19 cellular contexts compared by ENCODE assay signal in the genomic region with DNA sequence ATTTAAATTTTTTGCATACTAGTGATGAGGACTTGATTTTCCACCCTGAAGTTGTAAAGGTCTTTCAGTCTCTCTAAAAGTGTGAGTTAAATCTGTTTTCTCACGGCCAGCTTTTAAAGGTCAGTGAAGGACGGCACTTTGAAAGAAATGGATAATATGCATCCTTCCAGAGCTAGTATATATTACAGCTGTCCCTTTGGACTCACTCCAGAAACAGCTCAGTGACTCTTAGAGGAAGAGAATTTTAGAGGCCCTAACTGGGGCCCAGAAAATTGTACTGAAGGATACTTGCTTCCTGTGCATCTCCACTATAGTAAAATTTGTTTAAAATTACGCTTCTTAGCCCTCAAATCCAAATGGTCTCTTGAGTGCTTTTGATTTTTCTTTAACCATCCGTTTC. TPM values are rescaled to one million over a fixed set of nuclear protein-coding genes. Genes with fewer than 3 reads are reported as not detected.
DNase-seq lines count a peak whose midpoint lies in the region; ATAC-seq and TF ChIP-seq lines count a peak whose summit lies in the region.
"Had no signal": no experiment of that assay in that cellular context is flagged by ENCODE, and none has a peak within 500 bp of the region (broad histone marks: within the 10 kb centered on the region; RNA-seq: fewer than 3 reads in every experiment).

No MANE protein-coding gene starts in this region.

- H3K4me1 Mint-ChIP-seq in activated CD8-positive, alpha-beta T cell treated with anti-CD3 and anti-CD28 coated beads, Interleukin-2, amount 10 ng/mL, durations not matched to agents 7 days and 5 days (ENCODE audit: low read depth) = no peaks in the 10 kb centered on the region

- peaks cover 6% of the 10 kb centered on the region for H3K36me3 Mint-ChIP-seq in activated CD8-positive, alpha-beta T cell treated with anti-CD3 and anti-CD28 coated beads, Interleukin-2, amount 10 ng/mL, durations not matched to agents 7 days and 5 days (ENCODE audit: low read depth)

- H3K4me3 Mint-ChIP-seq in activated CD8-positive, alpha-beta T cell treated with anti-CD3 and anti-CD28 coated beads, Interleukin-2, amount 10 ng/mL, durations not matched to agents 7 days and 5 days = no peak overlapping the region
- H3K4me3 Mint-ChIP-seq: dendritic cell treated with granulocyte-macrophage colony-stimulating factor and Interleukin-4, amounts not matched to agents 40 ng/mL and 50 ng/mL, for 4 days had no signal

- H3K27me3 ChIP-seq in right atrium auricular region = no peaks in the 10 kb centered on the region
- H3K27me3 ChIP-seq: upper lobe of left lung had no signal

- H3K27me3 Mint-ChIP-seq in activated CD8-positive, alpha-beta T cell treated with anti-CD3 and anti-CD28 coated beads, Interleukin-2, amount 10 ng/mL, durations not matched to agents 7 days and 5 days (ENCODE audit: low read depth) = no peaks in the 10 kb centered on the region
- H3K27me3 Mint-ChIP-seq: dendritic cell treated with granulocyte-macrophage colony-stimulating factor and Interleukin-4, amounts not matched to agents 40 ng/mL and 50 ng/mL, for 4 days had no signal

- ATAC-seq in Right ventricle myocardium inferior = peak; percentile 59
- ATAC-seq in HG03521 (IDR thresholded peaks at IDR 0.05; ENCODE audit: unreplicated experiment) = no peak
- no peak for ATAC-seq in activated CD8-positive, alpha-beta T cell treated with anti-CD3 and anti-CD28 coated beads, Interleukin-2, amount 10 ng/mL, durations not matched to agents 7 days and 5 days
- ATAC-seq in GM18519 (IDR thresholded peaks at IDR 0.05; ENCODE audit: low FRiP score, unreplicated experiment) = no peak
- ATAC-seq: left colon had no signal

- POLR2A ChIA-PET in activated CD8-positive, alpha-beta T cell treated with anti-CD3 and anti-CD28 coated beads, Interleukin-2, amount 10 ng/mL, durations not matched to agents 7 days and 5 days (lab: Charles Lee) = no interaction called here

- intact Hi-C loops in Right ventricle myocardium inferior (cut with DNase I) = no loop called here

- H3K27ac Mint-ChIP-seq in activated CD8-positive, alpha-beta T cell treated with anti-CD3 and anti-CD28 coated beads, Interleukin-2, amount 10 ng/mL, durations not matched to agents 7 days and 5 days = no peak overlapping the region
- H3K27ac Mint-ChIP-seq: dendritic cell treated with granulocyte-macrophage colony-stimulating factor and Interleukin-4, amounts not matched to agents 40 ng/mL and 50 ng/mL, for 4 days had no signal

- no peak overlapping the region for H3K27ac ChIP-seq in right atrium auricular region
- H3K27ac ChIP-seq: upper lobe of left lung had no signal

- no peaks in the 10 kb centered on the region for H3K9me3 Mint-ChIP-seq in activated CD8-positive, alpha-beta T cell treated with anti-CD3 and anti-CD28 coated beads, Interleukin-2, amount 10 ng/mL, durations not matched to agents 7 days and 5 days (ENCODE audit: insufficient read depth)
- H3K9me3 Mint-ChIP-seq: dendritic cell treated with granulocyte-macrophage colony-stimulating factor and Interleukin-4, amounts not matched to agents 40 ng/mL and 50 ng/mL, for 4 days had no signal

- CTCF ChIA-PET in activated CD8-positive, alpha-beta T cell treated with anti-CD3 and anti-CD28 coated beads, Interleukin-2, amount 10 ng/mL, durations not matched to agents 7 days and 5 days (lab: Charles Lee) = no interaction called here

- H3K4me1 ChIP-seq in right atrium auricular region = peaks cover 0 to 33% of the 10 kb centered on the region in 2 donors

- H3K4me3 ChIP-seq in right atrium auricular region = no peak overlapping the region
- H3K4me3 ChIP-seq: upper lobe of left lung had no signal

- H3K36me3 ChIP-seq in right atrium auricular region = no peaks in the 10 kb centered on the region
- H3K36me3 ChIP-seq: upper lobe of left lung had no signal

- no peak for DNase-seq in Right ventricle myocardium inferior (ENCODE audit: missing footprints)
- DNase-seq in right atrium auricular region (ENCODE audit: low spot score) = no peak
- DNase-seq in cerebellar cortex (ENCODE audit: low spot score) = peak; percentile 19
- DNase-seq in iris pigment epithelial cell (ENCODE audit: low read depth) = peak; percentile 83
- no peak for DNase-seq in NCI-H2107 treated with DMSO at 0.1 percent for 48 hours (lab: John Stamatoyannopoulos, UW; ENCODE audit: unreplicated experiment)
- DNase-seq in activated CD8-positive, alpha-beta T cell treated with anti-CD3 and anti-CD28 coated beads, Interleukin-2, amount 10 ng/mL, durations not matched to agents 7 days and 5 days = no peak
- DNase-seq: ACHN; activated CD8-positive, alpha-beta memory T cell treated with anti-CD3 and anti-CD28 coated beads for 24 hours; activated naive CD4-positive, alpha-beta T cell; DMS79; H7; left colon; NCI-H1417 treated with DMSO at 0.1 percent for 48 hours; NCI-H526; SHP77 treated with DMSO at 0.1 percent for 48 hours; upper lobe of left lung had no signal

- no peak for TF ChIP-seq CTCF in right atrium auricular region (IDR thresholded peaks at IDR 0.05)

- H3K9me3 ChIP-seq in right atrium auricular region = no peaks in the 10 kb centered on the region
- H3K9me3 ChIP-seq: upper lobe of left lung had no signal

RNA-seq across cellular contexts. Expression of gene PIK3CA, which starts 41.6 kb away (rescaled TPM):
- 21.1 TPM for total RNA-seq in Right ventricle myocardium inferior
- 10 to 100 TPM; 15.5 to 17.2 TPM for total RNA-seq in right atrium auricular region
- 10 to 100 TPM; 22.3 to 23.9 TPM for total RNA-seq in activated CD8-positive, alpha-beta T cell treated with anti-CD3 and anti-CD28 coated beads, Interleukin-2, amount 10 ng/mL, durations not matched to agents 7 days and 5 days

Comparison
In these comparisons a context has a peak if more than half of its experiments do, and no peak if none do; other contexts are left out.
1. DNase-seq: peak in cerebellar cortex (single experiment) and iris pigment epithelial cell (single experiment); none in Right ventricle myocardium inferior (single experiment), right atrium auricular region (single experiment), NCI-H2107 treated with DMSO at 0.1 percent for 48 hours (single experiment) and activated CD8-positive, alpha-beta T cell treated with anti-CD3 and anti-CD28 coated beads, Interleukin-2, amount 10 ng/mL, durations not matched to agents 7 days and 5 days (single experiment).